9 cellular contexts compared by ENCODE assay signal in genomic region chr1:161198206-161198876, GRCh38. TPM values are rescaled to one million over a fixed set of nuclear protein-coding genes. Genes with fewer than 3 reads are reported as not detected.
A peak's percentile ranks its signal among the peaks of the same experiment; 100 is the strongest.
DNase-seq lines count a peak whose midpoint lies in the region; ATAC-seq and TF ChIP-seq lines count a peak whose summit lies in the region.
"Had no signal": no experiment of that assay in that cellular context is flagged by ENCODE, and none has a peak within 500 bp of the region (broad histone marks: within the 10 kb centered on the region; RNA-seq: fewer than 3 reads in every experiment).

No MANE protein-coding gene starts in this region.

- peaks cover 43% of the 10 kb centered on the region for H3K4me1 Mint-ChIP-seq in T-helper 1 cell treated with Interleukin-12 subunit alpha and Interleukin-12 subunit beta and Interleukin-4 antibody, amounts not matched to agents 30 μg/mL and 1 μg/mL, for 36 hours (ENCODE audit: low read depth)
- peaks cover 27% of the 10 kb centered on the region for H3K4me1 Mint-ChIP-seq in type B pancreatic cell (ENCODE audit: unreplicated experiment)

- H3K27ac Mint-ChIP-seq in T-helper 1 cell treated with Interleukin-12 subunit alpha and Interleukin-12 subunit beta and Interleukin-4 antibody, amounts not matched to agents 30 μg/mL and 1 μg/mL, for 36 hours: peak overlapping the region; percentile 55
- H3K27ac Mint-ChIP-seq in type B pancreatic cell: peak overlapping the region; percentile 50

- TF ChIP-seq CTCF in mammary epithelial cell (conservative IDR thresholded peaks at IDR 0.05 in 1 of 2, IDR thresholded peaks at IDR 0.05 in 1 of 2; ENCODE audit: extremely low read depth in 1 of 2, insufficient read depth in 1 of 2, low read depth in 1 of 2, low read length in 2 of 2): no peak
- TF ChIP-seq CTCF in left lung (IDR thresholded peaks at IDR 0.05): no peak
- TF ChIP-seq CTCF in type B pancreatic cell (conservative IDR thresholded peaks at IDR 0.05): no peak

- H3K27ac ChIP-seq in mammary epithelial cell (ENCODE audit: insufficient read depth, low read depth, low read length) (no peak overlapping the region), left lung (peak overlapping the region; percentile 58 to 75)
- H3K27ac ChIP-seq: SJSA1 had no signal

- no TSS peak for BruUV-seq in mammary epithelial cell (replicated peaks; lab: Mats Ljungman, UMichigan)

- H3K4me2 ChIP-seq in mammary epithelial cell (ENCODE audit: insufficient read depth, low read depth, low read length): peak overlapping the region; percentile 54

- H3K36me3 ChIP-seq in mammary epithelial cell (ENCODE audit: insufficient read depth, low read length) (no peaks in the 10 kb centered on the region), left lung (no peaks in the 10 kb centered on the region)

- in situ Hi-C loops in mammary epithelial cell (cut with MboI; ENCODE audit: low sequenced_read_pairs in 2 of 2): loop anchor here in 1 of 2 donors (10.0 to 25.0 kb wide), 2 partner anchors 186 to 539 kb away; partner anchors contain the start of gene DUSP12

- dilution Hi-C loops in mammary epithelial cell (cut with HindIII; ENCODE audit: low sequenced_read_pairs): no loop called here

- no peak overlapping the region for H3K4me3 Mint-ChIP-seq in T-helper 1 cell treated with Interleukin-12 subunit alpha and Interleukin-12 subunit beta and Interleukin-4 antibody, amounts not matched to agents 30 μg/mL and 1 μg/mL, for 36 hours
- peak overlapping the region; percentile 76 for H3K4me3 Mint-ChIP-seq in type B pancreatic cell

- H3K9me3 ChIP-seq in mammary epithelial cell (replicated peaks; ENCODE audit: insufficient read depth, low read length) (no peaks in the 10 kb centered on the region), left lung (no peaks in the 10 kb centered on the region)
- H3K9me3 ChIP-seq: SJSA1 had no signal

- no peaks in the 10 kb centered on the region for H3K9me3 Mint-ChIP-seq in T-helper 1 cell treated with Interleukin-12 subunit alpha and Interleukin-12 subunit beta and Interleukin-4 antibody, amounts not matched to agents 30 μg/mL and 1 μg/mL, for 36 hours
- H3K9me3 Mint-ChIP-seq in type B pancreatic cell: no peaks in the 10 kb centered on the region

- H3K9ac ChIP-seq in mammary epithelial cell (ENCODE audit: insufficient read depth, low read length): no peak overlapping the region

- H3K27me3 ChIP-seq in mammary epithelial cell (ENCODE audit: insufficient read depth, low read length): no peaks in the 10 kb centered on the region
- H3K27me3 ChIP-seq in left lung: no peaks in the 10 kb centered on the region
- H3K27me3 ChIP-seq: SJSA1 had no signal

- H3K27me3 Mint-ChIP-seq in T-helper 1 cell treated with Interleukin-12 subunit alpha and Interleukin-12 subunit beta and Interleukin-4 antibody, amounts not matched to agents 30 μg/mL and 1 μg/mL, for 36 hours (ENCODE audit: low read depth): no peaks in the 10 kb centered on the region
- H3K27me3 Mint-ChIP-seq in type B pancreatic cell: peaks cover 9% of the 10 kb centered on the region

- H3K79me2 ChIP-seq in mammary epithelial cell (ENCODE audit: insufficient read depth, low read length): peaks cover 11% of the 10 kb centered on the region

- intact Hi-C loops in mammary epithelial cell (cut with micrococcal nuclease) (no loop called here), left lung (cut with DNase I) (no loop called here)

- peak overlapping the region; percentile 76 for H2AFZ ChIP-seq in mammary epithelial cell (ENCODE audit: low read depth, low read length)

- no peak overlapping the region for H3K4me3 ChIP-seq in mammary epithelial cell (replicated peaks in 1 of 3; ENCODE audit: insufficient read depth in 1 of 3, low read depth in 2 of 3, low read length in 3 of 3)
- H3K4me3 ChIP-seq in left lung: peak overlapping the region; percentile 9 to 30
- H3K4me3 ChIP-seq: SJSA1 had no signal

- CTCF ChIA-PET in mammary epithelial cell (lab: Charles Lee; ENCODE audit: low non-redundant PET): no interaction called here

- no peak for DNase-seq in T-helper 1 cell
- no peak for DNase-seq in mammary epithelial cell
- no peak for DNase-seq in left lung
- no peak for DNase-seq in type B pancreatic cell (ENCODE audit: extremely low spot score, unreplicated experiment)
- no peak for DNase-seq in activated effector memory CD4-positive, alpha-beta T cell treated with Interleukin-2 at 50 U/mL for 16 hours

- no peaks in the 10 kb centered on the region for H4K20me1 ChIP-seq in mammary epithelial cell (ENCODE audit: insufficient read depth, low read length)

- peaks cover 42% of the 10 kb centered on the region for H3K4me1 ChIP-seq in mammary epithelial cell (ENCODE audit: insufficient read depth, low read length)
- peaks cover 26 to 61% of the 10 kb centered on the region in 2 donors for H3K4me1 ChIP-seq in left lung

- H3K36me3 Mint-ChIP-seq in T-helper 1 cell treated with Interleukin-12 subunit alpha and Interleukin-12 subunit beta and Interleukin-4 antibody, amounts not matched to agents 30 μg/mL and 1 μg/mL, for 36 hours (ENCODE audit: low read depth): peaks cover 8% of the 10 kb centered on the region
- H3K36me3 Mint-ChIP-seq in type B pancreatic cell: no peaks in the 10 kb centered on the region

- 13% methylated on average over 12 of the region's 20 CpGs for WGBS in mammary epithelial cell (ENCODE audit: low coverage, missing lambda C conversion rate)

- ATAC-seq in left lung: no peak
- ATAC-seq in GM21529 (IDR thresholded peaks at IDR 0.05; ENCODE audit: unreplicated experiment): no peak
- no peak for ATAC-seq in HG03442 (IDR thresholded peaks at IDR 0.05; ENCODE audit: unreplicated experiment)

RNA-seq across cellular contexts. Expression of gene ADAMTS4, which starts 0.5 kb away (rescaled TPM):
- total RNA-seq in mammary epithelial cell (under 1 TPM; 0.16 to 0.17 TPM), left lung (10 to 100 TPM; 13.4 to 15.4 TPM), type B pancreatic cell (ENCODE audit: low replicate concordance) (0.10 and 2.5 TPM in 2 replicates)
- polyA plus RNA-seq in mammary epithelial cell: 0.07 TPM
- polyA minus RNA-seq in mammary epithelial cell: 0.16 TPM
- total RNA-seq: SJSA1 had no signal

RNA-seq across cellular contexts. Expression of gene NDUFS2, which starts 3.8 kb away (rescaled TPM):
- total RNA-seq in mammary epithelial cell: 10 to 100 TPM; 69.3 to 82.6 TPM
- polyA plus RNA-seq in mammary epithelial cell: 112 TPM
- polyA minus RNA-seq in mammary epithelial cell: 117 TPM
- total RNA-seq in left lung: 10 to 100 TPM; 67.7 to 78.6 TPM
- 93.1 and 97.4 TPM in 2 replicates for total RNA-seq in type B pancreatic cell (ENCODE audit: low replicate concordance)

RNA-seq across cellular contexts. Expression of gene FCER1G, which starts 16.8 kb away (rescaled TPM):
- 1 to 10 TPM in 1 of 2 donors, under 1 TPM in 1; 0.50 to 1.0 TPM for total RNA-seq in mammary epithelial cell
- 0.17 TPM for polyA plus RNA-seq in mammary epithelial cell
- polyA minus RNA-seq in mammary epithelial cell: not detected
- 100 to 1,000 TPM; 102 to 329 TPM for total RNA-seq in left lung
- 0.80 TPM in 1 of 2 replicates, not detected in the other for total RNA-seq in type B pancreatic cell (ENCODE audit: low replicate concordance)

RNA-seq across cellular contexts. Expression of gene B4GALT3, which starts 21.0 kb away (rescaled TPM):
- total RNA-seq in mammary epithelial cell (10 to 100 TPM; 25.8 to 32.1 TPM), left lung (10 to 100 TPM; 35.3 to 35.8 TPM), type B pancreatic cell (ENCODE audit: low replicate concordance) (42.4 and 48.5 TPM in 2 replicates)
- polyA plus RNA-seq in mammary epithelial cell: 33.8 TPM
- polyA minus RNA-seq in mammary epithelial cell: 120 TPM

RNA-seq across cellular contexts. Expression of gene APOA2, which starts 25.1 kb away (rescaled TPM):
- total RNA-seq in mammary epithelial cell (not detected), left lung (not detected), type B pancreatic cell (ENCODE audit: low replicate concordance) (39.5 and 238 TPM in 2 replicates)
- polyA plus RNA-seq in mammary epithelial cell: not detected
- polyA minus RNA-seq in mammary epithelial cell: not detected
- total RNA-seq: SJSA1 had no signal

Comparison
In these comparisons a context has a peak if more than half of its experiments do, and no peak if none do; other contexts are left out.
1. H3K4me3 ChIP-seq: peak in left lung (2 of 2); none in mammary epithelial cell (0 of 3).
2. RNA of gene FCER1G, which starts 16.8 kb away (total RNA-seq): 102 to 329 TPM in left lung; 0.50 to 1.0 TPM in mammary epithelial cell and 0.80 TPM in type B pancreatic cell; every median in the first group is over 10 times any median in the second.